13 cellular contexts compared by ENCODE assay signal in the genomic region with DNA sequence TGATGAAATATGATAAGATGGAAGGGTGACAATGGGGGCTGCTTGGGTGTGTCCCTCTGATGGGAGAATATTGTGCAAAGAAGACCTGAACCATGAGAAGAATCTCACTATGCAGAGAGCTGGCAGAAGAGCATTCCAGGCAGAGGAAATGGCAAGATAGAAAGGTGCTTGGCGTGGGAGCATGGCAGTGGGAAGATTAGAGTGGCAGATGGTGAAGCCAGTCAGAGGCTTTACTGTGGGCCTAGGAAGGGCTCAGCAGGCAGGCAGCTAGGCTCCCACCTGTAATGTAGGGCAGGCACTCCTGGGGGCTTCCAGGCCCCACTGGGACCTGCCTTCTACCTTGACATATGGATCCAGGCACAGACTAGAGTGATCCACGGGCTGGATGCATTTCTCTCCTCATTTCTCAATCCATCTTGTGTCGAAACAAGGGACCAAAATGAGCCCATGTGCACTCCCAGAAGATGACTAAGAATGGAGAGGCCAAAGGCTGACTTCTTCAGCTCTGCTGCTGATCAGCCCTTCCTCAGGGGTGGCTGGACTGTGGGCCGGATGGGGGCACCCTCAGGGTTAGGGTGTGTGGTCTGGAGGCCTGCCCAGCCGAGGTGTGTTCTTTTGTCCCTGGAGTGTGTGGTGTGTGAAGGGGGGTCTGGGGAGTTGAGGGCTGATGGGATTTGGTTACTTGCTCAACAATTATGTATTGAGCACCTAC.
A peak's percentile ranks its signal among the peaks of the same experiment; 100 is the strongest.
DNase-seq lines count a peak whose midpoint lies in the region; ATAC-seq, FAIRE-seq and TF ChIP-seq lines count a peak whose summit lies in the region.
"Had no signal": no experiment of that assay in that cellular context is flagged by ENCODE, and none has a peak within 500 bp of the region (broad histone marks: within the 10 kb centered on the region; RNA-seq: fewer than 3 reads in every experiment).

No MANE protein-coding gene starts in this region.

- ATAC-seq in HG02840 (IDR thresholded peaks at IDR 0.05; ENCODE audit: low FRiP score, unreplicated experiment) = no peak
- no peak for ATAC-seq in HG03432 (IDR thresholded peaks at IDR 0.05; ENCODE audit: unreplicated experiment)
- no peak for ATAC-seq in HG02588 (IDR thresholded peaks at IDR 0.05; ENCODE audit: unreplicated experiment)
- ATAC-seq: CD8-positive, alpha-beta T cell had no signal

- H3K4me3 Mint-ChIP-seq in nephron = no peak overlapping the region
- H3K4me3 Mint-ChIP-seq: CD8-positive, alpha-beta T cell had no signal

- H3K4me1 Mint-ChIP-seq in nephron = peaks cover 38% of the 10 kb centered on the region

- peaks cover 3% of the 10 kb centered on the region for H3K27me3 ChIP-seq in bronchial epithelial cell (ENCODE audit: control insufficient read depth, insufficient read depth, low read length)
- H3K27me3 ChIP-seq: testis had no signal

- FAIRE-seq in bronchial epithelial cell (lab: Jason Lieb, UNC) = no peak
- FAIRE-seq: endometrium had no signal

- peaks cover 11% of the 10 kb centered on the region for H3K27me3 Mint-ChIP-seq in nephron (ENCODE audit: low read depth)

- TF ChIP-seq CTCF in bronchial epithelial cell (IDR thresholded peaks at IDR 0.05; ENCODE audit: insufficient read depth, low read length, severe bottlenecking) (no peak), nephron (IDR thresholded peaks at IDR 0.05; ENCODE audit: unreplicated experiment in 3 of 3) (no peak)

- peak; percentile 15 for DNase-seq in GF-D8 (lab: John Stamatoyannopoulos, UW)
- DNase-seq in NCI-H2171 treated with DMSO at 0.1 percent for 48 hours (lab: John Stamatoyannopoulos, UW) = peak; percentile 95
- DNase-seq in bronchial epithelial cell (ENCODE audit: low read depth) = peak; percentile 10
- DNase-seq in Ammon's horn (ENCODE audit: low spot score) = no peak
- DNase-seq: amygdala; CD8-positive, alpha-beta T cell; RPMI8226; testis had no signal

- H3K4me3 ChIP-seq in bronchial epithelial cell (ENCODE audit: low read depth, low read length) = no peak overlapping the region
- H3K4me3 ChIP-seq: testis had no signal

- no peaks in the 10 kb centered on the region for H3K9me3 Mint-ChIP-seq in nephron
- H3K9me3 Mint-ChIP-seq: CD8-positive, alpha-beta T cell had no signal

- no peaks in the 10 kb centered on the region for H3K36me3 ChIP-seq in bronchial epithelial cell (ENCODE audit: control insufficient read depth, insufficient read depth, low read length)

- peak overlapping the region in 2 of 3 experiments; percentile 2 to 23 for H3K27ac Mint-ChIP-seq in nephron
- H3K27ac Mint-ChIP-seq: CD8-positive, alpha-beta T cell had no signal

- peaks cover 6% of the 10 kb centered on the region for H3K36me3 Mint-ChIP-seq in nephron (ENCODE audit: low read depth)
- H3K36me3 Mint-ChIP-seq: CD8-positive, alpha-beta T cell had no signal
